6 cellular contexts compared by ENCODE assay signal in the genomic region with DNA sequence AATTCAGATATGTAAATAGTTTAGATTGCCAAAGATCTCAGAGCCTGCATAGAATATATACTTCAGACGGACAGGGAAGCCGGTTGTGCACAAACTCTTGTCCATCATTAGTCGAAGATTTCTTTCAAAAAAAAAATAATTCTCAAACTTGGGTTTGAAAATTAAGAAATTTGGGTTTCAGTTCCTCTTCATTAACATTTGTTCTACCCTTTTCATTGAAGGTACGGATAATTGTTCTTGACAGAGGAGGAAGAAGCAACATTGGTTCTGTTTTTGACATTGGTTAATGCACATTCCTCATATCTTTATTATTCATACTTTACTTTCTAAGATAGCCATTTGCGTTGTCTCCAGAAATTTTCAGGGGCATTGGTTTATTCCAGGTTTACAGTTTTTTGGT.
"Had no signal": no experiment of that assay in that cellular context is flagged by ENCODE, and none has a peak within 500 bp of the region (broad histone marks: within the 10 kb centered on the region; RNA-seq: fewer than 3 reads in every experiment).

No MANE protein-coding gene starts in this region.

- H2AFZ ChIP-seq: GM23248 had no signal

- H3K9ac ChIP-seq: GM23248 had no signal

- H3K27ac ChIP-seq: GM23248 had no signal

- H3K4me3 ChIP-seq: GM23248 had no signal

- DNase-seq: GOT3, H7, KG1 had no signal

- FAIRE-seq: HTR-8/SVneo, K562 had no signal
